Comparison of ENCODE assay signal across 1 cellular context in genomic region chr1:225849905-225850304, GRCh38.
TF ChIP-seq lines count a peak whose summit lies in the region.

No MANE protein-coding gene starts in this region.

TF ChIP-seq in GM12878, 131 proteins besides CTCF, POLR2A, EP300 and RAD21:
- TF ChIP-seq ZNF207 (IDR thresholded peaks at IDR 0.05; ENCODE audit: borderline replicate concordance), result no peak
- no peak for TF ChIP-seq RELA (IDR thresholded peaks at IDR 0.05; ENCODE audit: borderline replicate concordance, partially characterized antibody)
- no peak for TF ChIP-seq PBX3 (IDR thresholded peaks at IDR 0.05; ENCODE audit: insufficient replicate concordance, low read depth, low read length)
- TF ChIP-seq JUND (IDR thresholded peaks at IDR 0.05; ENCODE audit: low read depth, low read length), result no peak
- TF ChIP-seq KDM1A (IDR thresholded peaks at IDR 0.05; ENCODE audit: borderline replicate concordance), result no peak
- TF ChIP-seq MAX (IDR thresholded peaks at IDR 0.05; ENCODE audit: low read depth, low read length), result no peak
- no peak for TF ChIP-seq NBN (IDR thresholded peaks at IDR 0.05)
- TF ChIP-seq CHD2 (IDR thresholded peaks at IDR 0.05; ENCODE audit: borderline replicate concordance, low read depth, low read length), result no peak
- TF ChIP-seq ZBTB33 (IDR thresholded peaks at IDR 0.05), result no peak
- no peak for TF ChIP-seq NR2C1 (IDR thresholded peaks at IDR 0.05)
- peak; percentile 90 for TF ChIP-seq SMAD1 (IDR thresholded peaks at IDR 0.05; ENCODE audit: low read depth, partially characterized antibody)
- TF ChIP-seq ASH2L (IDR thresholded peaks at IDR 0.05; ENCODE audit: borderline replicate concordance, low read depth), result no peak
- no peak for TF ChIP-seq KAT2A (conservative IDR thresholded peaks at IDR 0.05; ENCODE audit: control insufficient read depth, low read depth, low read length)
- TF ChIP-seq ZBED1 (IDR thresholded peaks at IDR 0.05; ENCODE audit: borderline replicate concordance), result no peak
- no peak for TF ChIP-seq NFIC (IDR thresholded peaks at IDR 0.05; ENCODE audit: low read depth, low read length)
- 0 out of 2 replicates have a peak, but pooled peaks have one; percentile 47 for TF ChIP-seq SPI1 (IDR thresholded peaks at IDR 0.05; ENCODE audit: borderline replicate concordance, insufficient read depth, low read depth, low read length)
- TF ChIP-seq MYB (IDR thresholded peaks at IDR 0.05; ENCODE audit: borderline replicate concordance, low read depth, low read length), result no peak
